Comparison of ENCODE assay signal across 19 cellular contexts in the genomic region with DNA sequence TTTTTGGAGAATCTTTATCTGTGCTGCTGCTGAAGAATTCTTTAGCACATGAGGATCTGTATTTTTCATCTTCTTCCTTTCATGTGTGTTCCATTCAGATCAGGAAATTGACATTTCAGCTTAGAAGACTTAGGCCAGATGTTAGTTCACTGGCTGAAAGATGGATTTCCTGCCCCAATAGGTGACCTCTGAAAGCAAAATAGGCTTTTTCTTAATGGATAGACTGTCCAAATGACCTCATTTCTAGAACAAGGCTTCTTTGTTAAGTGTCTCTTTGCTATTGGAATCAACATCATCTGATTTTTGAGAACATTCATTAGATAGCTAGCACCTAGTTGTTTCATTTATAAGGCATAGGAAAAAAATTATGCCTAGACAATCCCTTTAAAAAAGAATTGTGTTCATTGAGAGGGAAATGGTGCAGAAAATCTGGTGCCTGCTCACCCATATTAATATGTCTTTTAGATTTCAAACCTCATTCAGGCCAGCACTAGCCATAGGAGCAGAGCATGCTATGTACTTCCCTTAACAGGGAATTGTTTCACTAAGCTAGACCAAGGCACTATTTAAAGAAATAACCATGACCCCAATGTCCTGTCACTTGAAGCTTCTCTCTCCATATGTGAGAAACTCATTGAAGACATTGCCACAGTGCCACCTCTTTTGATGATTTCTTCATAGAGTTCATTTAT. TPM values are rescaled to one million over a fixed set of nuclear protein-coding genes. Genes with fewer than 3 reads are reported as not detected.
A peak's percentile ranks its signal among the peaks of the same experiment; 100 is the strongest.
DNase-seq lines count a peak whose midpoint lies in the region; ATAC-seq, FAIRE-seq and TF ChIP-seq lines count a peak whose summit lies in the region.
"Had no signal": no experiment of that assay in that cellular context is flagged by ENCODE, and none has a peak within 500 bp of the region (broad histone marks: within the 10 kb centered on the region; RNA-seq: fewer than 3 reads in every experiment).

No MANE protein-coding gene starts in this region.

- POLR2A ChIA-PET in CD4-positive, alpha-beta memory T cell (lab: Charles Lee; ENCODE audit: partially characterized antibody), result no interaction called here

- H3K9me3 ChIP-seq in astrocyte (ENCODE audit: insufficient read depth, low read depth, low read length) (no peaks in the 10 kb centered on the region), heart left ventricle (no peaks in the 10 kb centered on the region)
- H3K9me3 ChIP-seq in CD4-positive, alpha-beta memory T cell (ENCODE audit: control insufficient read depth in 1 of 2, low read length in 2 of 2), result no peaks in the 10 kb centered on the region
- H3K9me3 ChIP-seq: sigmoid colon, SJSA1 had no signal

- H3K36me3 Mint-ChIP-seq in astrocyte (ENCODE audit: low read depth, unreplicated experiment) (no peaks in the 10 kb centered on the region), progenitor cell of endocrine pancreas (ENCODE audit: insufficient read depth) (no peaks in the 10 kb centered on the region)
- no peaks in the 10 kb centered on the region for H3K36me3 Mint-ChIP-seq in CD4-positive, alpha-beta memory T cell

- H3K4me2 ChIP-seq in astrocyte (ENCODE audit: low read length), result peak overlapping the region; percentile 44

- no peaks in the 10 kb centered on the region for H3K79me2 ChIP-seq in astrocyte (ENCODE audit: insufficient read depth, low read length)

- H3K4me3 ChIP-seq in astrocyte (ENCODE audit: insufficient read depth, low read depth, low read length) (no peak overlapping the region), heart left ventricle (no peak overlapping the region)
- no peak overlapping the region for H3K4me3 ChIP-seq in CD4-positive, alpha-beta memory T cell (ENCODE audit: low read length in 2 of 2)
- H3K4me3 ChIP-seq: sigmoid colon, SJSA1 had no signal

- H2AFZ ChIP-seq in astrocyte (ENCODE audit: low read depth, low read length), result no peak overlapping the region

- peaks cover 13% of the 10 kb centered on the region for H3K4me1 Mint-ChIP-seq in astrocyte (ENCODE audit: low read depth, unreplicated experiment)
- H3K4me1 Mint-ChIP-seq in progenitor cell of endocrine pancreas (ENCODE audit: low read depth), result peaks cover 14% of the 10 kb centered on the region
- peaks cover 0 to 4% (median 1%) of the 10 kb centered on the region in 4 donors for H3K4me1 Mint-ChIP-seq in CD4-positive, alpha-beta memory T cell

- H3K27me3 ChIP-seq in astrocyte (ENCODE audit: insufficient read depth, low read length) (no peaks in the 10 kb centered on the region), heart left ventricle (no peaks in the 10 kb centered on the region)
- no peaks in the 10 kb centered on the region for H3K27me3 ChIP-seq in CD4-positive, alpha-beta memory T cell (ENCODE audit: insufficient read depth, low read length)
- H3K27me3 ChIP-seq: sigmoid colon, SJSA1 had no signal

- no peaks in the 10 kb centered on the region for H3K36me3 ChIP-seq in astrocyte (ENCODE audit: insufficient read depth, low read length)
- H3K36me3 ChIP-seq in heart left ventricle, result no peaks in the 10 kb centered on the region
- no peaks in the 10 kb centered on the region for H3K36me3 ChIP-seq in CD4-positive, alpha-beta memory T cell (ENCODE audit: insufficient read depth, low read length)
- H3K36me3 ChIP-seq: sigmoid colon, SJSA1 had no signal

- H3K4me3 Mint-ChIP-seq in astrocyte (ENCODE audit: unreplicated experiment) (no peak overlapping the region), progenitor cell of endocrine pancreas (ENCODE audit: low read depth) (no peak overlapping the region)
- H3K4me3 Mint-ChIP-seq in CD4-positive, alpha-beta memory T cell, result no peak overlapping the region
- H3K4me3 Mint-ChIP-seq: activated CD4-positive, alpha-beta memory T cell treated with anti-CD3 and anti-CD28 coated beads, Interleukin-2, amount 10 ng/mL, durations not matched to agents 7 days and 5 days; nephron progenitor cell had no signal

- intact Hi-C loops in heart left ventricle (cut with DNase I), result no loop called here
- intact Hi-C loops in CD4-positive, alpha-beta memory T cell (cut with micrococcal nuclease), result no loop called here

- no peak for FAIRE-seq in astrocyte (lab: Jason Lieb, UNC)
- FAIRE-seq: G401.6 had no signal

- TF ChIP-seq CTCF in astrocyte (IDR thresholded peaks at IDR 0.05; ENCODE audit: insufficient read depth, low read depth, low read length) (no peak), heart left ventricle (IDR thresholded peaks at IDR 0.05) (no peak), progenitor cell of endocrine pancreas (IDR thresholded peaks at IDR 0.05; ENCODE audit: unreplicated experiment) (no peak)

- H3K9ac ChIP-seq in astrocyte (ENCODE audit: low read length), result peak overlapping the region; percentile 28

- H3K27ac Mint-ChIP-seq in astrocyte (ENCODE audit: unreplicated experiment) (no peak overlapping the region), progenitor cell of endocrine pancreas (peak overlapping the region; percentile 51)
- H3K27ac Mint-ChIP-seq in CD4-positive, alpha-beta memory T cell, result no peak overlapping the region
- H3K27ac Mint-ChIP-seq: activated CD4-positive, alpha-beta memory T cell treated with anti-CD3 and anti-CD28 coated beads, Interleukin-2, amount 10 ng/mL, durations not matched to agents 7 days and 5 days; nephron progenitor cell had no signal

- peak in 2 of 4 donors; percentile 40 to 47 for ATAC-seq in heart left ventricle
- no peak for ATAC-seq in GM21515 (IDR thresholded peaks at IDR 0.05; ENCODE audit: unreplicated experiment)
- ATAC-seq: left lobe of liver had no signal

- H3K27ac ChIP-seq in astrocyte (ENCODE audit: low read depth, low read length), result peak overlapping the region; percentile 55
- peak overlapping the region; percentile 5 to 71 (median 38) for H3K27ac ChIP-seq in heart left ventricle
- no peak overlapping the region for H3K27ac ChIP-seq in CD4-positive, alpha-beta memory T cell (ENCODE audit: low read depth, low read length)
- H3K27ac ChIP-seq: SJSA1 had no signal

- CTCF ChIA-PET in CD4-positive, alpha-beta memory T cell (lab: Charles Lee; ENCODE audit: partially characterized antibody), result interaction anchor here (0.8 kb wide), 1 partner anchor 11 kb away, joined by 3 read pairs; no protein-coding TSS in a partner anchor

- H3K27me3 Mint-ChIP-seq in astrocyte (ENCODE audit: low read depth, unreplicated experiment) (peaks cover 2% of the 10 kb centered on the region), progenitor cell of endocrine pancreas (peaks cover 6% of the 10 kb centered on the region)
- H3K27me3 Mint-ChIP-seq in CD4-positive, alpha-beta memory T cell, result peaks cover 8 to 14% of the 10 kb centered on the region in 2 donors

- H3K9me3 Mint-ChIP-seq in astrocyte (ENCODE audit: unreplicated experiment), result no peaks in the 10 kb centered on the region
- no peaks in the 10 kb centered on the region for H3K9me3 Mint-ChIP-seq in progenitor cell of endocrine pancreas (ENCODE audit: low read depth)
- no peaks in the 10 kb centered on the region for H3K9me3 Mint-ChIP-seq in CD4-positive, alpha-beta memory T cell
- H3K9me3 Mint-ChIP-seq: activated CD4-positive, alpha-beta memory T cell treated with anti-CD3 and anti-CD28 coated beads, Interleukin-2, amount 10 ng/mL, durations not matched to agents 7 days and 5 days; nephron progenitor cell had no signal

- H3K4me1 ChIP-seq in astrocyte (ENCODE audit: insufficient read depth, low read length), result peaks cover 20% of the 10 kb centered on the region
- H3K4me1 ChIP-seq in heart left ventricle, result peaks cover 0 to 50% (median 18%) of the 10 kb centered on the region in 12 donors
- no peaks in the 10 kb centered on the region for H3K4me1 ChIP-seq in CD4-positive, alpha-beta memory T cell (ENCODE audit: insufficient read depth, low read length)

- no peak for TF ChIP-seq POLR2A in heart left ventricle (IDR thresholded peaks at IDR 0.05)

- DNase-seq in COLO829 (ENCODE audit: low spot score) (peak; percentile 48), astrocyte (ENCODE audit: low read depth) (peak; percentile 58), heart left ventricle (no peak), progenitor cell of endocrine pancreas (ENCODE audit: low spot score, unreplicated experiment) (no peak), NCI-H2107 (lab: John Stamatoyannopoulos, UW) (no peak)
- DNase-seq in CD4-positive, alpha-beta memory T cell, result no peak
- DNase-seq in stimulated activated CD4-positive, alpha-beta T cell treated with anti-CD3 and anti-CD28 coated beads, Interleukin-15, amount 100 ng/mL, for 24 hours, result no peak
- DNase-seq: activated CD4-positive, alpha-beta memory T cell treated with anti-CD3 and anti-CD28 coated beads, Interleukin-2, amount 10 ng/mL, durations not matched to agents 7 days and 5 days; activated effector memory CD4-positive, alpha-beta T cell treated with anti-CD3 and anti-CD28 coated beads, Interleukin-2, amount 50 U/mL, for 16 hours; effector memory CD4-positive, alpha-beta T cell; NCI-H2171; nephron progenitor cell; NK-92 treated with Interleukin-12 subunit alpha and Interleukin-12 subunit beta, amount 100 ng/mL, for 24 hours; sigmoid colon; stimulated activated naive CD4-positive, alpha-beta T cell had no signal

- no peaks in the 10 kb centered on the region for H4K20me1 ChIP-seq in astrocyte (ENCODE audit: insufficient read depth, low read length)

RNA-seq across cellular contexts. Expression of gene SASH1, which starts 13.6 kb away (rescaled TPM):
- total RNA-seq in astrocyte (13.3 and 15.5 TPM in 2 replicates), heart left ventricle (10 to 100 TPM; 19.0 to 47.5 (median 29.8) TPM), progenitor cell of endocrine pancreas (41.6 and 41.7 TPM in 2 replicates)
- 10 to 100 TPM; 10.7 to 12.7 TPM for polyA plus RNA-seq in heart left ventricle
- under 1 TPM; 0.26 to 0.30 TPM for total RNA-seq in CD4-positive, alpha-beta memory T cell
- polyA plus RNA-seq in CD4-positive, alpha-beta memory T cell, result 1 to 10 TPM; 3.2 to 4.9 TPM

Comparison
In these comparisons a context has a peak if more than half of its experiments do, and no peak if none do; other contexts are left out.
1. DNase-seq: peak in COLO829 (single experiment) and astrocyte (single experiment); none in heart left ventricle (0 of 5), progenitor cell of endocrine pancreas (single experiment), CD4-positive, alpha-beta memory T cell (0 of 5), NCI-H2107 (single experiment) and stimulated activated CD4-positive, alpha-beta T cell treated with anti-CD3 and anti-CD28 coated beads, Interleukin-15, amount 100 ng/mL, for 24 hours (single experiment).
2. RNA of gene SASH1, which starts 13.6 kb away (total RNA-seq): 41.6 to 41.7 TPM in progenitor cell of endocrine pancreas, 19.0 to 47.5 TPM in heart left ventricle and 13.3 to 15.5 TPM in astrocyte; 0.26 to 0.30 TPM in CD4-positive, alpha-beta memory T cell; every median in the first group is over 10 times any median in the second.